Comparison of ENCODE assay signal across 13 cellular contexts in the genomic region with DNA sequence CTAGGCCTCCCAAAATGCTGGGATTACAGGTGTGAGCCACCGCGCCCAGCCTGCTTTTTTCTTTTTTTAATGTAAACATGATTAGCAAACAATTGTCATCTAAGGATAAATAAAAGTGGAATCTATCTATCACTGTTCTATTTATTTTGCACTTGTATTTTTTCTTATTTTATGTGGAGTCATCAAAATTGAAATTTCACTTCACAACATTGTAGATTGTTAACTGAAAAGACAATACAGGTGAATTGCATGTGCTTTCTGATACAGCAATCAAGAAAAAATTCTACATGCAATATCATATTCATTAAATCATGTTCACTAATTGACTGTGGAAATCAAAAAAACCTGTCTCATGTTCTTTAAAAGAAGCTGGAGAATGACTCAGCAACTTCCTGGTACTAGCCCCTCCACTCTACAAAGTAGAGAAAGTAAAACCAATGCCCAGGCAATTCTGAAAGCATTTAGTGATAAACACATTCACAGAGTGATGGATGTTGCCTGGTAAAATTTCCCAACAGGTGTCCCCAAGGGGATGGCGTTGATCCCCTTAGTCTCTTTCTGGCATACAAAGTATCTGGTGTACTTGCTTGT. TPM values are rescaled to one million over a fixed set of nuclear protein-coding genes. Genes with fewer than 3 reads are reported as not detected.
DNase-seq lines count a peak whose midpoint lies in the region; ATAC-seq lines count a peak whose summit lies in the region.
"Had no signal": no experiment of that assay in that cellular context is flagged by ENCODE, and none has a peak within 500 bp of the region (broad histone marks: within the 10 kb centered on the region; RNA-seq: fewer than 3 reads in every experiment).

No MANE protein-coding gene starts in this region.

- no peak overlapping the region for H3K4me3 Mint-ChIP-seq in effector memory CD8-positive, alpha-beta T cell
- H3K4me3 Mint-ChIP-seq: activated CD4-positive, alpha-beta T cell treated with anti-CD3 and anti-CD28 coated beads, Interleukin-2, amount 10 ng/mL, durations not matched to agents 24 days and 14 days; activated naive CD4-positive, alpha-beta T cell treated with anti-CD3 and anti-CD28 coated beads for 36 hours had no signal

- H3K4me1 Mint-ChIP-seq in effector memory CD8-positive, alpha-beta T cell (ENCODE audit: low read depth in 2 of 2): no peaks in the 10 kb centered on the region
- H3K4me1 Mint-ChIP-seq: activated CD4-positive, alpha-beta T cell treated with anti-CD3 and anti-CD28 coated beads, Interleukin-2, amount 10 ng/mL, durations not matched to agents 24 days and 14 days had no signal

- no peaks in the 10 kb centered on the region for H3K36me3 Mint-ChIP-seq in effector memory CD8-positive, alpha-beta T cell (ENCODE audit: insufficient read depth)

- DNase-seq in HT1080 (ENCODE audit: low read depth) (peak; percentile 36), iris pigment epithelial cell (ENCODE audit: low read depth) (peak; percentile 2), anterior cingulate cortex (lab: John Stamatoyannopoulos, UW) (no peak)
- DNase-seq in effector memory CD8-positive, alpha-beta T cell: no peak
- no peak for DNase-seq in effector CD8-positive, alpha-beta T cell (lab: John Stamatoyannopoulos, UW)
- DNase-seq: activated CD4-positive, alpha-beta T cell treated with anti-CD3 and anti-CD28 coated beads, Interleukin-2, amount 10 ng/mL, durations not matched to agents 24 days and 14 days; activated naive CD4-positive, alpha-beta T cell treated with anti-CD3 and anti-CD28 coated beads for 36 hours; dermis blood vessel endothelial cell; DMS 273 treated with DMSO at 0.1 percent for 48 hours; right cardiac atrium had no signal

- no peak overlapping the region for H3K27ac Mint-ChIP-seq in effector memory CD8-positive, alpha-beta T cell
- H3K27ac Mint-ChIP-seq: activated CD4-positive, alpha-beta T cell treated with anti-CD3 and anti-CD28 coated beads, Interleukin-2, amount 10 ng/mL, durations not matched to agents 24 days and 14 days; activated naive CD4-positive, alpha-beta T cell treated with anti-CD3 and anti-CD28 coated beads for 36 hours had no signal

- ATAC-seq in GM19025 (IDR thresholded peaks at IDR 0.05; ENCODE audit: low read depth, unreplicated experiment) (peak; percentile 82), HG02610 (IDR thresholded peaks at IDR 0.05; ENCODE audit: unreplicated experiment) (peak; percentile 90)
- ATAC-seq in effector memory CD8-positive, alpha-beta T cell (replicated peaks): no peak
- ATAC-seq: right cardiac atrium had no signal

- peaks cover 0 to 6% of the 10 kb centered on the region in 2 donors for H3K9me3 Mint-ChIP-seq in effector memory CD8-positive, alpha-beta T cell
- H3K9me3 Mint-ChIP-seq: activated CD4-positive, alpha-beta T cell treated with anti-CD3 and anti-CD28 coated beads, Interleukin-2, amount 10 ng/mL, durations not matched to agents 24 days and 14 days; activated naive CD4-positive, alpha-beta T cell treated with anti-CD3 and anti-CD28 coated beads for 36 hours had no signal

- no peaks in the 10 kb centered on the region for H3K27me3 Mint-ChIP-seq in effector memory CD8-positive, alpha-beta T cell
- H3K27me3 Mint-ChIP-seq: activated CD4-positive, alpha-beta T cell treated with anti-CD3 and anti-CD28 coated beads, Interleukin-2, amount 10 ng/mL, durations not matched to agents 24 days and 14 days had no signal

RNA-seq across cellular contexts. Expression of gene RFX6, which starts 10.7 kb away (rescaled TPM):
- not detected in 2 replicates for total RNA-seq in HT1080 (2014; rRNA removed; shearing (Covaris generic))
- polyA plus RNA-seq in HT1080 (2015; cell fraction: cytosol; rRNA removed): not detected in 2 replicates
- polyA plus RNA-seq in HT1080 (2015; cell fraction: nucleus; rRNA removed): not detected in 2 replicates
- total RNA-seq: activated CD4-positive, alpha-beta T cell treated with anti-CD3 and anti-CD28 coated beads, Interleukin-2, amount 10 ng/mL, durations not matched to agents 24 days and 14 days; activated naive CD4-positive, alpha-beta T cell treated with anti-CD3 and anti-CD28 coated beads for 36 hours; dermis blood vessel endothelial cell; right cardiac atrium; SJSA1 had no signal
- polyA plus RNA-seq: right cardiac atrium had no signal

RNA-seq across cellular contexts. Expression of gene GPRC6A, which starts 37.5 kb away (rescaled TPM):
- not detected in 2 replicates for total RNA-seq in HT1080 (2014; rRNA removed; shearing (Covaris generic))
- not detected in 2 replicates for polyA plus RNA-seq in HT1080 (2015; cell fraction: cytosol; rRNA removed)
- polyA plus RNA-seq in HT1080 (2015; cell fraction: nucleus; rRNA removed): not detected in 2 replicates
- total RNA-seq: activated CD4-positive, alpha-beta T cell treated with anti-CD3 and anti-CD28 coated beads, Interleukin-2, amount 10 ng/mL, durations not matched to agents 24 days and 14 days; activated naive CD4-positive, alpha-beta T cell treated with anti-CD3 and anti-CD28 coated beads for 36 hours; dermis blood vessel endothelial cell; right cardiac atrium; SJSA1 had no signal
- polyA plus RNA-seq: right cardiac atrium had no signal

Comparison
In these comparisons a context has a peak if more than half of its experiments do, and no peak if none do; other contexts are left out.
1. DNase-seq: peak in HT1080 (single experiment) and iris pigment epithelial cell (single experiment); none in effector memory CD8-positive, alpha-beta T cell (0 of 3), anterior cingulate cortex (0 of 58) and effector CD8-positive, alpha-beta T cell (single experiment).